ENCODE assay signal across 16 cellular contexts in genomic region chr1:241163363-241163762, GRCh38.
DNase-seq lines count a peak whose midpoint lies in the region; ATAC-seq, FAIRE-seq and TF ChIP-seq lines count a peak whose summit lies in the region.
"Had no signal": no experiment of that assay in that cellular context is flagged by ENCODE, and none has a peak within 500 bp of the region (broad histone marks: within the 10 kb centered on the region; RNA-seq: fewer than 3 reads in every experiment).

No MANE protein-coding gene starts in this region.

- DNase-seq in H1 (ENCODE audit: low read depth in 1 of 2, low spot score in 2 of 2) (no peak), right atrium auricular region (ENCODE audit: low spot score) (no peak), amniotic stem cell (lab: John Stamatoyannopoulos, UW) (no peak), NCI-H1930 (lab: John Stamatoyannopoulos, UW) (no peak)
- DNase-seq: BE2C; CD4-positive, alpha-beta memory T cell; DMS79; GOT3 had no signal

- H3K9me3 ChIP-seq in HUES48 (ENCODE audit: control insufficient read depth, insufficient read depth, low read length) (no peaks in the 10 kb centered on the region), H1 (ENCODE audit: insufficient read depth in 2 of 2, low read depth in 1 of 2, low read length in 1 of 2) (no peaks in the 10 kb centered on the region), iPS-20b (ENCODE audit: insufficient read depth, low read depth, low read length) (no peaks in the 10 kb centered on the region), right atrium auricular region (no peaks in the 10 kb centered on the region)
- H3K9me3 ChIP-seq: A549, BE2C had no signal

- H3K14ac ChIP-seq in H1 (ENCODE audit: insufficient read length): no peak overlapping the region

- no peak overlapping the region for H3K23ac ChIP-seq in H1 (ENCODE audit: insufficient read length)

- 0 out of 2 replicates have a peak overlapping the region, but pooled peaks have one; percentile 95 for H2BK20ac ChIP-seq in H1 (ENCODE audit: low read length)

- no peak overlapping the region for H4K5ac ChIP-seq in H1 (ENCODE audit: insufficient read length, low read depth, low read length)

- POLR2A ChIA-PET in H1 (lab: Charles Lee; ENCODE audit: partially characterized antibody): no interaction called here

- peaks cover 21% of the 10 kb centered on the region for H3K4me1 ChIP-seq in HUES48 (ENCODE audit: control insufficient read depth, insufficient read depth, low read length)
- peaks cover 0 to 12% (median 5%) of the 10 kb centered on the region in 4 experiments; a peak in 4 of 7 replicates for H3K4me1 ChIP-seq in H1 (replicated peaks in 1 of 4; ENCODE audit: control insufficient read depth in 3 of 4, insufficient read depth in 4 of 4, low read length in 3 of 4)
- peaks cover 16% of the 10 kb centered on the region; the same call in 1 of the 2 replicates for H3K4me1 ChIP-seq in iPS-20b (ENCODE audit: insufficient read depth, low read length)
- H3K4me1 ChIP-seq in right atrium auricular region: no peaks in the 10 kb centered on the region
- H3K4me1 ChIP-seq: A549, BE2C had no signal

- no peak overlapping the region for H2AFZ ChIP-seq in H1 (ENCODE audit: low read length)

- TF ChIP-seq RAD21 in H1 (IDR thresholded peaks at IDR 0.05 in 1 of 2, conservative IDR thresholded peaks at IDR 0.05 in 1 of 2; ENCODE audit: low read depth in 2 of 2, low read length in 2 of 2): no peak

- no peak overlapping the region for H3K56ac ChIP-seq in H1 (replicated peaks; ENCODE audit: insufficient read length, low read depth, low read length)

- H4K20me1 ChIP-seq in H1 (replicated peaks in 1 of 2; ENCODE audit: control insufficient read depth in 1 of 2, insufficient read depth in 2 of 2, low read length in 2 of 2): no peaks in the 10 kb centered on the region

- peak overlapping the region; percentile 25 to 39; a peak in 3 of 4 replicates for H3K4me2 ChIP-seq in H1 (ENCODE audit: insufficient read depth in 1 of 2, low read depth in 2 of 2, low read length in 2 of 2)
- H3K4me2 ChIP-seq: A549 had no signal

- H3K79me2 ChIP-seq in H1 (ENCODE audit: control insufficient read depth in 1 of 2, insufficient read depth in 2 of 2, low read length in 2 of 2): no peaks in the 10 kb centered on the region

- H3K18ac ChIP-seq in H1 (ENCODE audit: extremely low read depth, low read length): peak overlapping the region; percentile 34; the same call in 1 of the 2 replicates

- 27% methylated on average over 4 of the region's 4 CpGs; no CpG with 5 or more reads in 1 of the 2 experiments for WGBS in H1 (ENCODE audit: extremely low coverage in 1 of 2, insufficient coverage in 1 of 2, insufficient read length in 1 of 2, insufficient replicate concordance in 2 of 2, low coverage in 1 of 2, low lambda C conversion rate in 2 of 2, missing lambda C conversion rate in 1 of 2), 2 experiments

- H2BK15ac ChIP-seq in H1 (ENCODE audit: low read length): no peak overlapping the region

- TF ChIP-seq CTCF in H1 (IDR thresholded peaks at IDR 0.05; ENCODE audit: control extremely low read depth in 1 of 3, insufficient read depth in 1 of 3, low read depth in 1 of 3, low read length in 3 of 3): no peak
- TF ChIP-seq CTCF in right atrium auricular region (IDR thresholded peaks at IDR 0.05): no peak

- H2AK5ac ChIP-seq in H1 (ENCODE audit: low read depth, low read length): no peak overlapping the region

- peak overlapping the region; percentile 6 for H3K27ac ChIP-seq in HUES48 (ENCODE audit: low read depth, low read length)
- no peak overlapping the region for H3K27ac ChIP-seq in H1 (ENCODE audit: low read depth, low read length)
- H3K27ac ChIP-seq in iPS-20b (ENCODE audit: low read length): peak overlapping the region; percentile 8
- H3K27ac ChIP-seq in right atrium auricular region: no peak overlapping the region
- H3K27ac ChIP-seq: A549, C4-2B had no signal

- H3K36me3 ChIP-seq in HUES48 (ENCODE audit: control insufficient read depth, insufficient read depth, low read length) (no peaks in the 10 kb centered on the region), H1 (ENCODE audit: control insufficient read depth in 2 of 4, insufficient read depth in 4 of 4, low read length in 3 of 4) (no peaks in the 10 kb centered on the region), iPS-20b (ENCODE audit: insufficient read depth, low read depth, low read length) (no peaks in the 10 kb centered on the region), right atrium auricular region (no peaks in the 10 kb centered on the region)
- H3K36me3 ChIP-seq: BE2C had no signal

- H4K8ac ChIP-seq in H1 (ENCODE audit: extremely low read depth, insufficient read depth, low read length): no peak overlapping the region

- peak overlapping the region; percentile 8 for H3K4ac ChIP-seq in H1 (replicated peaks; ENCODE audit: insufficient read length, low read depth, low read length)

- no peak overlapping the region for H4K91ac ChIP-seq in H1 (replicated peaks; ENCODE audit: insufficient read length, low read length)

- H3K27me3 ChIP-seq in HUES48 (ENCODE audit: control insufficient read depth, insufficient read depth, low read length) (no peaks in the 10 kb centered on the region), H1 (replicated peaks in 1 of 4; ENCODE audit: control insufficient read depth in 3 of 4, extremely low read depth in 1 of 4, insufficient read depth in 3 of 4, low read length in 3 of 4) (no peaks in the 10 kb centered on the region), iPS-20b (ENCODE audit: insufficient read depth, low read length) (no peaks in the 10 kb centered on the region), right atrium auricular region (no peaks in the 10 kb centered on the region)
- H3K27me3 ChIP-seq: BE2C had no signal

- H3K9ac ChIP-seq in HUES48 (ENCODE audit: low read depth, low read length): no peak overlapping the region
- H3K9ac ChIP-seq in H1 (replicated peaks in 1 of 4; ENCODE audit: extremely low read depth in 1 of 4, low read depth in 3 of 4, low read length in 3 of 4): no peak overlapping the region
- no peak overlapping the region for H3K9ac ChIP-seq in iPS-20b (ENCODE audit: low read depth, low read length)

- no peaks in the 10 kb centered on the region for H3K23me2 ChIP-seq in H1 (ENCODE audit: low read depth, low read length)

- no peak for ATAC-seq in HG03457 (IDR thresholded peaks at IDR 0.05; ENCODE audit: unreplicated experiment)
- ATAC-seq: A549, HCT116 had no signal

- H2BK12ac ChIP-seq in H1 (ENCODE audit: low read depth, low read length): peak overlapping the region; percentile 80; the same call in 1 of the 2 replicates

- H3K4me3 ChIP-seq in HUES48 (ENCODE audit: low read depth, low read length) (no peak overlapping the region), H1 (ENCODE audit: extremely low read depth in 1 of 4, insufficient read depth in 2 of 4, low read depth in 3 of 4, low read length in 4 of 4) (no peak overlapping the region), iPS-20b (ENCODE audit: low read length) (peak overlapping the region; percentile 17; the same call in 1 of the 2 replicates), right atrium auricular region (no peak overlapping the region)
- H3K4me3 ChIP-seq: A549 had no signal

- H2BK5ac ChIP-seq in H1 (ENCODE audit: low read depth, low read length): no peak overlapping the region; the same call in 1 of the 2 replicates

- no peak for TF ChIP-seq POLR2A in H1 (IDR thresholded peaks at IDR 0.05; ENCODE audit: control extremely low read depth in 1 of 2, low read depth in 2 of 2, low read length in 2 of 2)

- peak; percentile 73 for FAIRE-seq in H1 (lab: Jason Lieb, UNC)
- FAIRE-seq: A549, G401.6, GM12891 had no signal

- CTCF ChIA-PET in H1 (lab: Charles Lee; ENCODE audit: partially characterized antibody): interaction anchor here (0.6 to 2.6 kb wide), 4 partner anchors 9 to 1212 kb away, joined by 3 to 6 read pairs (median 4); no protein-coding TSS in a partner anchor

- H3K79me1 ChIP-seq in H1 (ENCODE audit: low read depth, low read length): no peaks in the 10 kb centered on the region

- H2BK120ac ChIP-seq in H1 (replicated peaks; ENCODE audit: low read depth, low read length): peak overlapping the region; percentile 82

- no peak for TF ChIP-seq EP300 in H1 (IDR thresholded peaks at IDR 0.05; ENCODE audit: borderline replicate concordance in 1 of 2, low read depth in 2 of 2, low read length in 2 of 2)

TF ChIP-seq in H1, 55 proteins besides CTCF, POLR2A, EP300 and RAD21:
- TF ChIP-seq NANOG (IDR thresholded peaks at IDR 0.05; ENCODE audit: insufficient read depth, low read depth, low read length, poor library complexity, severe bottlenecking) (peak; percentile 88), EGR1 (IDR thresholded peaks at IDR 0.05; ENCODE audit: borderline replicate concordance, low read depth, low read length) (no peak), SP1 (IDR thresholded peaks at IDR 0.05; ENCODE audit: low read depth, low read length) (0 out of 2 replicates have a peak, but pooled peaks have one; percentile 45)

Comparison
In these comparisons a context has a peak if more than half of its experiments do, and no peak if none do; other contexts are left out.
1. H3K27ac ChIP-seq: peak in HUES48 (single experiment) and iPS-20b (single experiment); none in H1 (single experiment) and right atrium auricular region (0 of 2).